Comparison of ENCODE assay signal across 23 cellular contexts in genomic region chrX:36334508-36335015, GRCh38.
"Had no signal": no experiment of that assay in that cellular context is flagged by ENCODE, and none has a peak within 500 bp of the region (broad histone marks: within the 10 kb centered on the region; RNA-seq: fewer than 3 reads in every experiment).

No MANE protein-coding gene starts in this region.

- H3K4me3 Mint-ChIP-seq: immature natural killer cell; natural killer cell treated with Interleukin-12 subunit alpha and Interleukin-12 subunit beta and Interleukin-15 and Interleukin-18, amount 100 ng/mL, for 72 hours; neural progenitor cell; stimulated activated naive CD8-positive, alpha-beta T cell treated with anti-CD3 and anti-CD28 coated beads, Interleukin-15, amount 100 ng/mL, for 72 hours had no signal

- H3K36me3 Mint-ChIP-seq: immature natural killer cell; natural killer cell treated with Interleukin-12 subunit alpha and Interleukin-12 subunit beta and Interleukin-15 and Interleukin-18, amount 100 ng/mL, for 72 hours; neural progenitor cell had no signal

- H3K4me1 Mint-ChIP-seq: immature natural killer cell; neural progenitor cell; stimulated activated naive CD8-positive, alpha-beta T cell treated with anti-CD3 and anti-CD28 coated beads, Interleukin-15, amount 100 ng/mL, for 72 hours had no signal

- H3K9ac ChIP-seq: neural progenitor cell had no signal

- H2AFZ ChIP-seq: neural progenitor cell had no signal

- H3K27me3 ChIP-seq: neural progenitor cell, right lobe of liver, suprapubic skin, transverse colon had no signal

- H3K27ac Mint-ChIP-seq: immature natural killer cell; natural killer cell treated with Interleukin-12 subunit alpha and Interleukin-12 subunit beta and Interleukin-15 and Interleukin-18, amount 100 ng/mL, for 72 hours; neural progenitor cell; stimulated activated naive CD8-positive, alpha-beta T cell treated with anti-CD3 and anti-CD28 coated beads, Interleukin-15, amount 100 ng/mL, for 72 hours had no signal

- H3K4me2 ChIP-seq: neural progenitor cell, smooth muscle cell had no signal

- FAIRE-seq: colon, frontal cortex had no signal

- H3K36me3 ChIP-seq: lower lobe of right lung, neural progenitor cell, right lobe of liver, suprapubic skin, transverse colon had no signal

- H3K27me3 Mint-ChIP-seq: natural killer cell treated with Interleukin-12 subunit alpha and Interleukin-12 subunit beta and Interleukin-15 and Interleukin-18, amount 100 ng/mL, for 72 hours; stimulated activated naive CD8-positive, alpha-beta T cell treated with anti-CD3 and anti-CD28 coated beads, Interleukin-15, amount 100 ng/mL, for 72 hours had no signal

- H3K4me3 ChIP-seq: dorsolateral prefrontal cortex, lower lobe of right lung, neural progenitor cell, right lobe of liver, smooth muscle cell, suprapubic skin, transverse colon had no signal

- H3K4me1 ChIP-seq: lower lobe of right lung, neural progenitor cell, right lobe of liver, suprapubic skin, transverse colon had no signal

- H3K9me3 ChIP-seq: lower lobe of right lung, right lobe of liver, suprapubic skin, transverse colon had no signal

- H3K27ac ChIP-seq: dorsolateral prefrontal cortex, lower lobe of right lung, neural progenitor cell, right lobe of liver, suprapubic skin, transverse colon had no signal

- ATAC-seq: left ventricle myocardium superior; lower lobe of right lung; natural killer cell treated with Interleukin-12 subunit alpha and Interleukin-12 subunit beta and Interleukin-15 and Interleukin-18, amount 100 ng/mL, for 72 hours; right lobe of liver; stimulated activated naive CD8-positive, alpha-beta T cell treated with anti-CD3 and anti-CD28 coated beads, Interleukin-15, amount 100 ng/mL, for 72 hours had no signal

- DNase-seq: dorsolateral prefrontal cortex; effector CD4-positive, alpha-beta T cell; hypothalamus; immature natural killer cell; islet precursor cell; kidney glomerular epithelial cell; left ventricle myocardium superior; lower lobe of right lung; posterior cingulate gyrus; right lobe of liver; stimulated activated CD4-positive, alpha-beta T cell treated with anti-CD3 and anti-CD28 coated beads, Interleukin-12 subunit alpha, Interleukin-12 subunit beta, amount 100 ng/mL, for 4 hours; stimulated activated CD4-positive, alpha-beta T cell treated with anti-CD3 and anti-CD28 coated beads, Interleukin-1b, Interleukin-23, amount 100 ng/mL, for 48 hours; stimulated activated CD4-positive, alpha-beta T cell treated with anti-CD3 and anti-CD28 coated beads, Interleukin-4, amount 100 ng/mL, for 1 hour; stimulated activated CD8-positive, alpha-beta memory T cell treated with anti-CD3 and anti-CD28 coated beads, Interleukin-4, amount 100 ng/mL, for 48 hours; stimulated activated naive CD4-positive, alpha-beta T cell; stimulated activated naive CD8-positive, alpha-beta T cell treated with anti-CD3 and anti-CD28 coated beads, Interleukin-15, amount 100 ng/mL, for 72 hours; transverse colon had no signal
